ENCODE assay signal across 9 cellular contexts in genomic region chr7:137832382-137832781, GRCh38.
"Had no signal": no experiment of that assay in that cellular context is flagged by ENCODE, and none has a peak within 500 bp of the region (broad histone marks: within the 10 kb centered on the region; RNA-seq: fewer than 3 reads in every experiment).

No MANE protein-coding gene starts in this region.

- FAIRE-seq: H1, H54 had no signal

- H3K4me3 ChIP-seq: GM23338 had no signal

- H3K27ac ChIP-seq: HL-60 had no signal

- DNase-seq: H9, HCEC 1CT, HFFc6, IMR-90, KBM-7 had no signal

- H3K4me2 ChIP-seq: GM23338 had no signal

- ATAC-seq: GM23338 had no signal
